In the genomic region with DNA sequence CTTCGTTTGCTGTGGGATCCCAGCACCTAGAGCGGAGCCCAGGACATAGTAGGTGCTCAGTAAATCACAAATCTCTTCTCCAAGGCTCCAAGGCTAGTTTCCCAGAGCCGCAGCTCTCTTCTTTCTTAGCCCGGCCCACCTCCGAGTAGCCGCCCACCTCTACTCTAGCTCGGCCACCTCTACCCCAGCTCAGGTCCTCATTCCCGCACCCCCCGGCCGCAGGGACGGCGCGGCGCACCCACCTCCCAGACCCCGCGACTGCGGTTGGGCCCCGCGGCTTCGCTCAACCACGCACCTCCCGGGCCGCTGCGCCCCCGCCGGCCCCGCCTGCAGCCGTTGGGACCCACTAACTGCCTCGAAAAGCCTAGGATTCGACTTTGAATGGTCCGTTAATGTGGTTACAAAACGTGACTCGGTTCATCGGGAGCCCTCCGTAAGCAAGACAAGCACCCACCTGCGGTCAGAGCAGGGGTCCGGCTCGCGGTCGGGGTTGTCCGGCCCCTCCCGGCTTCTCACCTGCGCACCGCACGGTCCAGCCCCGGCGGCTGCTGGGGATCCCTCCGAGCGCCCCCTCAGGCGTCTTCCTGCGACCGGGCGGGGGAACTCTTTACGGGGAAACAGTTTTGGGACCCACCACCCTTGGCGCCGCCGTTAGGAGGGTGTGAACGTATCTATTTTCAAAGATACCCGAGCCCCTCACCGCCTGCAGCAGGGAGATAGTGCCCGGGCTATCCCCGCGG, we compare ENCODE assay signal across 1 cellular context.
TF ChIP-seq lines count a peak whose summit lies in the region.

A gene (minus strand): TSS at position 351 of the 740 bp plus-strand sequence. CDS start 3,035 bp downstream, outside the sequence.

TF ChIP-seq in H1, 55 proteins besides CTCF, POLR2A, EP300 and RAD21 (continued from another document):
- TF ChIP-seq SP4 (IDR thresholded peaks at IDR 0.05; ENCODE audit: low read length) (no peak), POU5F1 (IDR thresholded peaks at IDR 0.05; ENCODE audit: low read depth, low read length) (no peak), TAF7 (optimal IDR thresholded peaks at IDR 0.05; ENCODE audit: borderline replicate concordance, low read depth, low read length) (no peak), KDM1A (IDR thresholded peaks at IDR 0.05; ENCODE audit: borderline replicate concordance, low read length) (peak; percentile 83), SAP30 (IDR thresholded peaks at IDR 0.05; ENCODE audit: insufficient read depth, insufficient replicate concordance, low read length) (no peak), MAFK (IDR thresholded peaks at IDR 0.05; ENCODE audit: low read depth, low read length) (no peak), ASH2L (IDR thresholded peaks at IDR 0.05; ENCODE audit: low read length) (peak; percentile 61), FOSL1 (IDR thresholded peaks at IDR 0.05; ENCODE audit: insufficient read depth, low read depth, low read length) (no peak), KDM4A (IDR thresholded peaks at IDR 0.05; ENCODE audit: low read depth, low read length, severe bottlenecking) (peak; percentile 45), RFX5 (IDR thresholded peaks at IDR 0.05; ENCODE audit: borderline replicate concordance, low read depth, low read length) (no peak), POLR2AphosphoS5 (IDR thresholded peaks at IDR 0.05; ENCODE audit: low read depth, low read length) (no peak), TBP (IDR thresholded peaks at IDR 0.05; ENCODE audit: low read depth, low read length) (no peak)
- TF ChIP-seq, protein P1, sequence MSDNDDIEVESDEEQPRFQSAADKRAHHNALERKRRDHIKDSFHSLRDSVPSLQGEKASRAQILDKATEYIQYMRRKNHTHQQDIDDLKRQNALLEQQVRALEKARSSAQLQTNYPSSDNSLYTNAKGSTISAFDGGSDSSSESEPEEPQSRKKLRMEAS (IDR thresholded peaks at IDR 0.05), result no peak
TF ChIP-seq in H1: peak in this region for 4.
